Comparison of ENCODE assay signal across 20 cellular contexts in genomic region chr22:26744892-26745808, GRCh38.
DNase-seq lines count a peak whose midpoint lies in the region; ATAC-seq, FAIRE-seq and TF ChIP-seq lines count a peak whose summit lies in the region.
"Had no signal": no experiment of that assay in that cellular context is flagged by ENCODE, and none has a peak within 500 bp of the region (broad histone marks: within the 10 kb centered on the region; RNA-seq: fewer than 3 reads in every experiment).

No MANE protein-coding gene starts in this region.

- no peak overlapping the region for H3K4me3 ChIP-seq in bronchial epithelial cell (ENCODE audit: low read depth, low read length)
- H3K4me3 ChIP-seq in liver (ENCODE audit: low read depth in 1 of 3, low read length in 3 of 3) = no peak overlapping the region
- H3K4me3 ChIP-seq: BLaER1 treated with 17β-estradiol and CSF1 and Interleukin-3, amounts not matched to agents 10 nM and 100 nM; GM23338; Peyer's patch had no signal

- DNase-seq in DMS53 (lab: John Stamatoyannopoulos, UW) (peak; percentile 28), DMS53 treated with DMSO at 0.1 percent for 48 hours (lab: John Stamatoyannopoulos, UW; ENCODE audit: unreplicated experiment) (no peak), bronchial epithelial cell (ENCODE audit: low read depth) (peak; percentile 51), urothelium cell line (ENCODE audit: low spot score) (no peak), KG1 (lab: John Stamatoyannopoulos, UW) (no peak)
- DNase-seq in effector CD4-positive, alpha-beta T cell = no peak
- DNase-seq: DMS79, MM.1S, NCI-H1105 treated with DMSO at 0.1 percent for 48 hours, NCI-H187 treated with DMSO at 0.1 percent for 48 hours, NCI-H510A treated with DMSO at 0.1 percent for 48 hours, Peyer's patch, SHP77 treated with DMSO at 0.1 percent for 48 hours had no signal

- peaks cover 33% of the 10 kb centered on the region for H3K36me3 Mint-ChIP-seq in activated T-helper 17 cell treated with anti-CD3 and anti-CD28 coated beads, Interleukin-2, amount 50 U/mL, for 72 hours (ENCODE audit: low read depth)

- H3K9ac ChIP-seq in liver (ENCODE audit: low read depth in 1 of 2, low read length in 2 of 2) = no peak overlapping the region
- H3K9ac ChIP-seq: BLaER1 treated with 17β-estradiol and CSF1 and Interleukin-3, amounts not matched to agents 10 nM and 100 nM had no signal

- H3K4me1 ChIP-seq in liver (ENCODE audit: control insufficient read depth in 4 of 4, insufficient read depth in 4 of 4, low read length in 3 of 4) = no peaks in the 10 kb centered on the region
- H3K4me1 ChIP-seq: Peyer's patch had no signal

- no peaks in the 10 kb centered on the region for H3K27me3 Mint-ChIP-seq in activated T-helper 17 cell treated with anti-CD3 and anti-CD28 coated beads, Interleukin-2, amount 50 U/mL, for 72 hours

- WGBS in liver = 81% methylated on average over 4 of the region's 4 CpGs

- FAIRE-seq in bronchial epithelial cell (lab: Jason Lieb, UNC) (peak; percentile 77), urothelium cell line (lab: Jason Lieb, UNC) (peak; percentile 86)
- FAIRE-seq: G401.6, GM12892 had no signal

- ATAC-seq in activated T-helper 17 cell treated with anti-CD3 and anti-CD28 coated beads, Interleukin-2, amount 50 U/mL, for 72 hours (replicated peaks) = no peak
- ATAC-seq: GM23338 had no signal

- no peak for TF ChIP-seq RAD21 in liver (IDR thresholded peaks at IDR 0.05)

- no peak overlapping the region for H3K4me3 Mint-ChIP-seq in activated T-helper 17 cell treated with anti-CD3 and anti-CD28 coated beads, Interleukin-2, amount 50 U/mL, for 72 hours
- H3K4me3 Mint-ChIP-seq: GM23338 had no signal

- no peak overlapping the region for H3K27ac Mint-ChIP-seq in activated T-helper 17 cell treated with anti-CD3 and anti-CD28 coated beads, Interleukin-2, amount 50 U/mL, for 72 hours
- H3K27ac Mint-ChIP-seq: GM23338 had no signal

- H3K9me3 ChIP-seq in liver (ENCODE audit: control insufficient read depth in 4 of 4, low read length in 3 of 4) = no peaks in the 10 kb centered on the region
- H3K9me3 ChIP-seq: BLaER1 treated with 17β-estradiol and CSF1 and Interleukin-3, amounts not matched to agents 10 nM and 100 nM; Peyer's patch had no signal

- H3K27me3 ChIP-seq in bronchial epithelial cell (ENCODE audit: control insufficient read depth, insufficient read depth, low read length) (no peaks in the 10 kb centered on the region), liver (ENCODE audit: control insufficient read depth in 4 of 4, insufficient read depth in 4 of 4, low read length in 3 of 4) (no peaks in the 10 kb centered on the region)
- H3K27me3 ChIP-seq: BLaER1 treated with 17β-estradiol and CSF1 and Interleukin-3, amounts not matched to agents 10 nM and 100 nM; Peyer's patch had no signal

- TF ChIP-seq CTCF in bronchial epithelial cell (IDR thresholded peaks at IDR 0.05; ENCODE audit: insufficient read depth, low read length, severe bottlenecking) (no peak), liver (IDR thresholded peaks at IDR 0.05; ENCODE audit: low read depth, low read length, missing input control) (no peak)

- no peak overlapping the region for H3K27ac ChIP-seq in liver (ENCODE audit: low read depth in 1 of 2, low read length in 2 of 2)
- H3K27ac ChIP-seq: 22Rv1; BLaER1 treated with 17β-estradiol and CSF1 and Interleukin-3, amounts not matched to agents 10 nM and 100 nM had no signal

- peaks cover 7% of the 10 kb centered on the region for H3K4me1 Mint-ChIP-seq in activated T-helper 17 cell treated with anti-CD3 and anti-CD28 coated beads, Interleukin-2, amount 50 U/mL, for 72 hours

- no peaks in the 10 kb centered on the region for H3K9me3 Mint-ChIP-seq in activated T-helper 17 cell treated with anti-CD3 and anti-CD28 coated beads, Interleukin-2, amount 50 U/mL, for 72 hours
- H3K9me3 Mint-ChIP-seq: GM23338 had no signal

- H3K36me3 ChIP-seq in bronchial epithelial cell (ENCODE audit: control insufficient read depth, insufficient read depth, low read length) = no peaks in the 10 kb centered on the region
- H3K36me3 ChIP-seq in liver (ENCODE audit: control insufficient read depth in 4 of 4, insufficient read depth in 3 of 4, low read depth in 1 of 4, low read length in 3 of 4) = no peaks in the 10 kb centered on the region
- H3K36me3 ChIP-seq: Peyer's patch had no signal

TF ChIP-seq in liver, 16 proteins besides CTCF, POLR2A, EP300 and RAD21:
- TF ChIP-seq NR2F2 (IDR thresholded peaks at IDR 0.05) = no peak
- TF ChIP-seq MAX (IDR thresholded peaks at IDR 0.05) = peak; percentile 0

Comparison
In these comparisons a context has a peak if more than half of its experiments do, and no peak if none do; other contexts are left out.
1. DNase-seq: peak in DMS53 (single experiment) and bronchial epithelial cell (single experiment); none in DMS53 treated with DMSO at 0.1 percent for 48 hours (single experiment), urothelium cell line (single experiment), KG1 (single experiment) and effector CD4-positive, alpha-beta T cell (single experiment).